Comparison of ENCODE assay signal across 29 cellular contexts in the genomic region with DNA sequence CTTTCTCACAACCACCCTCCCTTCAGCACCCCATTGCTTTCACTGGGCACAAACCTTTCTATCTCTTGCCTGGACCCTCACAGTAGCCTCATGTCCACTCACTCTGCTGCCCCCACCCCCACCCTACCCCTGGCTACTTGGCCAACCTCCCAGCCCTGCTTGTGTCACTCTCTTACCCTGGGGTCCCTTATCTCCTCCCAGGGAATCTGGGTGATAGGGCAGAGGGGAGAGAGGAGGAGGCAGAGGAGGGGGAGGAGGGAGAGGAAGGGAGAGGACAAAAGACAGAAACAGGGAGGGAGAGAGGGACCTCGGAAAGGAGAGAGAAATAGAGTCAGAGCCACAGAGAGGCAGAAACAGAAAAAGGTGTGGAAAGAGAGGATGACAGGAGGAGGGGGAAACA. TPM values are rescaled to one million over a fixed set of nuclear protein-coding genes. Genes with fewer than 3 reads are reported as not detected.
"Had no signal": no experiment of that assay in that cellular context is flagged by ENCODE, and none has a peak within 500 bp of the region (broad histone marks: within the 10 kb centered on the region; RNA-seq: fewer than 3 reads in every experiment).

No MANE protein-coding gene starts in this region.

- H3K4me1 Mint-ChIP-seq: activated B cell treated with CpG ODN at 0.5 μM for 24 hours; activated naive CD4-positive, alpha-beta T cell treated with anti-CD3 and anti-CD28 coated beads, Interleukin-2, amount 10 ng/mL, durations not matched to agents 7 days and 5 days; activated naive CD8-positive, alpha-beta T cell treated with anti-CD3 and anti-CD28 coated beads, Interleukin-2, amount 50 U/mL, for 24 hours; stimulated activated memory B cell treated with anti-CD40 and anti-IgM and Interleukin-4, amounts not matched to agents 10 μg/mL and 1 μg/mL and 100 μg/mL, for 72 hours; T-helper 17 cell had no signal

- H3K79me2 ChIP-seq: hepatocyte had no signal

- H3K9me3 ChIP-seq: lower lobe of right lung, neutrophil, pancreas had no signal

- H3K4me2 ChIP-seq: hepatocyte had no signal

- H3K4me3 Mint-ChIP-seq: activated B cell treated with CpG ODN at 0.5 μM for 24 hours; activated naive CD4-positive, alpha-beta T cell treated with anti-CD3 and anti-CD28 coated beads, Interleukin-2, amount 10 ng/mL, durations not matched to agents 7 days and 5 days; activated naive CD8-positive, alpha-beta T cell treated with anti-CD3 and anti-CD28 coated beads, Interleukin-2, amount 50 U/mL, for 24 hours; activated T-cell treated with anti-CD3 and anti-CD28 coated beads, Interleukin-2, amount 50 U/mL, for 4 hours; naive thymus-derived CD4-positive, alpha-beta T cell; stimulated activated memory B cell treated with anti-CD40 and anti-IgM and Interleukin-4, amounts not matched to agents 10 μg/mL and 1 μg/mL and 100 μg/mL, for 72 hours; T-helper 17 cell had no signal

- H3K4me1 ChIP-seq: suprapubic skin, tibial nerve had no signal

- H3K27me3 ChIP-seq: hepatocyte, pancreas, suprapubic skin, tibial nerve had no signal

- DNase-seq: activated B cell treated with CpG ODN at 0.5 μM for 24 hours; activated CD4-positive, alpha-beta T cell treated with anti-CD3 and anti-CD28 coated beads for 4 hours; activated CD4-positive, alpha-beta T cell treated with anti-CD3 and anti-CD28 coated beads, Interleukin-2, amount 50 U/mL, for 48 hours; activated CD8-positive, alpha-beta memory T cell treated with anti-CD3 and anti-CD28 coated beads, Interleukin-2, amount 50 U/mL, for 48 hours; activated naive CD4-positive, alpha-beta T cell treated with anti-CD3 and anti-CD28 coated beads, Interleukin-2, amount 10 ng/mL, durations not matched to agents 7 days and 5 days; activated naive CD8-positive, alpha-beta T cell treated with anti-CD3 and anti-CD28 coated beads, Interleukin-2, amount 50 U/mL, for 24 hours; activated T-cell treated with anti-CD3 and anti-CD28 coated beads, Interleukin-2, amount 50 U/mL, for 4 hours; cortex of kidney; lower lobe of right lung; mesendoderm; naive thymus-derived CD4-positive, alpha-beta T cell; pancreas; small intestine; stimulated activated CD4-positive, alpha-beta T cell treated with anti-CD3 and anti-CD28 coated beads, Interleukin-15, amount 100 ng/mL, for 24 hours; stomach; SW 1271; T-helper 17 cell had no signal

- FAIRE-seq: pancreas, small intestine, urothelium cell line had no signal

- H3K36me3 ChIP-seq: lower lobe of right lung, neutrophil, pancreas, stomach, suprapubic skin, tibial nerve had no signal

- H3K36me3 Mint-ChIP-seq: activated naive CD4-positive, alpha-beta T cell treated with anti-CD3 and anti-CD28 coated beads, Interleukin-2, amount 10 ng/mL, durations not matched to agents 7 days and 5 days; stimulated activated memory B cell treated with anti-CD40 and anti-IgM and Interleukin-4, amounts not matched to agents 10 μg/mL and 1 μg/mL and 100 μg/mL, for 72 hours had no signal

- H3K9me3 Mint-ChIP-seq: activated naive CD4-positive, alpha-beta T cell treated with anti-CD3 and anti-CD28 coated beads, Interleukin-2, amount 10 ng/mL, durations not matched to agents 7 days and 5 days; activated T-cell treated with anti-CD3 and anti-CD28 coated beads, Interleukin-2, amount 50 U/mL, for 4 hours; activated T-helper 2 cell treated with anti-CD3 and anti-CD28 coated beads, Interferon-gamma antibody, Interleukin-2, Interleukin-4, amounts not matched to agents 10 μg/mL and 5 μg/mL and 100 μg/mL, durations not matched to agents 14 hours and 24 hours and 36 hours had no signal

- H2AFZ ChIP-seq: hepatocyte had no signal

- ATAC-seq: activated naive CD8-positive, alpha-beta T cell treated with anti-CD3 and anti-CD28 coated beads, Interleukin-2, amount 50 U/mL, for 24 hours; activated T-cell treated with anti-CD3 and anti-CD28 coated beads, Interleukin-2, amount 50 U/mL, for 4 hours; lower lobe of right lung; naive thymus-derived CD4-positive, alpha-beta T cell; pancreas; sciatic nerve; stimulated activated memory B cell treated with anti-CD40 and anti-IgM and Interleukin-4, amounts not matched to agents 10 μg/mL and 1 μg/mL and 100 μg/mL, for 72 hours; T-helper 17 cell had no signal

- H3K4me3 ChIP-seq: hepatocyte, lower lobe of right lung, pancreas, stomach, suprapubic skin, tibial nerve had no signal

- H3K27ac ChIP-seq: epithelial cell of prostate, lower lobe of right lung, neutrophil, pancreas, stomach, suprapubic skin, tibial nerve had no signal

- H3K27ac Mint-ChIP-seq: activated B cell treated with CpG ODN at 0.5 μM for 24 hours; activated naive CD4-positive, alpha-beta T cell treated with anti-CD3 and anti-CD28 coated beads, Interleukin-2, amount 10 ng/mL, durations not matched to agents 7 days and 5 days; activated naive CD8-positive, alpha-beta T cell treated with anti-CD3 and anti-CD28 coated beads, Interleukin-2, amount 50 U/mL, for 24 hours; activated T-helper 2 cell treated with anti-CD3 and anti-CD28 coated beads, Interferon-gamma antibody, Interleukin-2, Interleukin-4, amounts not matched to agents 10 μg/mL and 5 μg/mL and 100 μg/mL, durations not matched to agents 14 hours and 24 hours and 36 hours; stimulated activated memory B cell treated with anti-CD40 and anti-IgM and Interleukin-4, amounts not matched to agents 10 μg/mL and 1 μg/mL and 100 μg/mL, for 72 hours; T-helper 17 cell had no signal

RNA-seq across cellular contexts. Expression of a gene that starts 25.0 kb away (rescaled TPM):
- total RNA-seq: activated B cell treated with CpG ODN at 0.5 μM for 24 hours; activated CD8-positive, alpha-beta memory T cell treated with anti-CD3 and anti-CD28 coated beads for 36 hours; activated T-helper 2 cell treated with anti-CD3 and anti-CD28 coated beads, Interferon-gamma antibody, Interleukin-2, Interleukin-4, amounts not matched to agents 10 μg/mL and 5 μg/mL and 100 μg/mL, durations not matched to agents 14 hours and 24 hours and 36 hours; fibroblast of villous mesenchyme; naive thymus-derived CD4-positive, alpha-beta T cell; T-helper 17 cell; tibial nerve had no signal
- polyA plus RNA-seq: naive thymus-derived CD4-positive, alpha-beta T cell had no signal

RNA-seq across cellular contexts. Expression of a gene that starts 31.2 kb away (rescaled TPM):
- polyA plus RNA-seq: naive thymus-derived CD4-positive, alpha-beta T cell had no signal

RNA-seq across cellular contexts. Expression of a gene that starts 46.0 kb away (rescaled TPM):
- total RNA-seq: activated B cell treated with CpG ODN at 0.5 μM for 24 hours; activated CD8-positive, alpha-beta memory T cell treated with anti-CD3 and anti-CD28 coated beads for 36 hours; activated T-helper 2 cell treated with anti-CD3 and anti-CD28 coated beads, Interferon-gamma antibody, Interleukin-2, Interleukin-4, amounts not matched to agents 10 μg/mL and 5 μg/mL and 100 μg/mL, durations not matched to agents 14 hours and 24 hours and 36 hours; cerebellum; fibroblast of villous mesenchyme; naive thymus-derived CD4-positive, alpha-beta T cell; sciatic nerve; T-helper 17 cell; tibial nerve had no signal
- polyA plus RNA-seq: naive thymus-derived CD4-positive, alpha-beta T cell had no signal
